ENCODE assay signal across 13 cellular contexts in genomic region chr9:33295571-33295970, GRCh38. TPM values are rescaled to one million over a fixed set of nuclear protein-coding genes. Genes with fewer than 3 reads are reported as not detected.
DNase-seq lines count a peak whose midpoint lies in the region; ATAC-seq, FAIRE-seq and TF ChIP-seq lines count a peak whose summit lies in the region.
"Had no signal": no experiment of that assay in that cellular context is flagged by ENCODE, and none has a peak within 500 bp of the region (broad histone marks: within the 10 kb centered on the region; RNA-seq: fewer than 3 reads in every experiment).

No MANE protein-coding gene starts in this region.

- H3K36me3 Mint-ChIP-seq in CD4-positive, alpha-beta memory T cell, result peaks cover 48 to 89% of the 10 kb centered on the region in 2 donors
- H3K36me3 Mint-ChIP-seq in T-helper 1 cell treated with Interleukin-12 subunit alpha and Interleukin-12 subunit beta and Interleukin-4 antibody, amounts not matched to agents 30 μg/mL and 1 μg/mL, for 36 hours (ENCODE audit: low read depth), result peaks cover 63% of the 10 kb centered on the region

- no peak for TF ChIP-seq POLR2A in vagina (IDR thresholded peaks at IDR 0.05)

- FAIRE-seq in HTR-8/SVneo (lab: Jason Lieb, UNC), result no peak

- peaks cover 96% of the 10 kb centered on the region for H3K4me1 ChIP-seq in CD4-positive, alpha-beta memory T cell (ENCODE audit: insufficient read depth, low read length)
- peaks cover 76% of the 10 kb centered on the region for H3K4me1 ChIP-seq in vagina

- H3K9me3 ChIP-seq in CD4-positive, alpha-beta memory T cell (ENCODE audit: control insufficient read depth in 1 of 2, low read length in 2 of 2), result no peaks in the 10 kb centered on the region
- no peaks in the 10 kb centered on the region for H3K9me3 ChIP-seq in vagina

- POLR2A ChIA-PET in CD4-positive, alpha-beta memory T cell (lab: Charles Lee; ENCODE audit: partially characterized antibody), result no interaction called here

- no peak for DNase-seq in CD4-positive, alpha-beta memory T cell
- no peak for DNase-seq in vagina (ENCODE audit: extremely low spot score in 2 of 2)
- no peak for DNase-seq in NCI-H2107 (lab: John Stamatoyannopoulos, UW)
- no peak for DNase-seq in NCI-H1105 (lab: John Stamatoyannopoulos, UW)
- DNase-seq in HTR-8/SVneo (ENCODE audit: insufficient read length, low spot score), result no peak
- DNase-seq: effector memory CD4-positive, alpha-beta T cell; H9; NCI-H1105 treated with DMSO at 0.1 percent for 48 hours; nucleus accumbens; SHP77 treated with DMSO at 0.1 percent for 48 hours had no signal

- no peak for TF ChIP-seq CTCF in vagina (IDR thresholded peaks at IDR 0.05)

- CTCF ChIA-PET in CD4-positive, alpha-beta memory T cell (lab: Charles Lee; ENCODE audit: partially characterized antibody), result no interaction called here

- H3K36me3 ChIP-seq in CD4-positive, alpha-beta memory T cell (ENCODE audit: insufficient read depth, low read length), result peaks cover 48% of the 10 kb centered on the region
- H3K36me3 ChIP-seq in vagina, result peaks cover 0 to 51% of the 10 kb centered on the region in 2 donors

- no peaks in the 10 kb centered on the region for H3K27me3 Mint-ChIP-seq in CD4-positive, alpha-beta memory T cell
- no peaks in the 10 kb centered on the region for H3K27me3 Mint-ChIP-seq in T-helper 1 cell treated with Interleukin-12 subunit alpha and Interleukin-12 subunit beta and Interleukin-4 antibody, amounts not matched to agents 30 μg/mL and 1 μg/mL, for 36 hours (ENCODE audit: low read depth)

- H3K27me3 ChIP-seq in CD4-positive, alpha-beta memory T cell (ENCODE audit: insufficient read depth, low read length), result no peaks in the 10 kb centered on the region
- H3K27me3 ChIP-seq in vagina, result no peaks in the 10 kb centered on the region

- ATAC-seq in GM18868 (IDR thresholded peaks at IDR 0.05; ENCODE audit: unreplicated experiment) (peak; percentile 49), HG02870 (IDR thresholded peaks at IDR 0.05; ENCODE audit: unreplicated experiment) (peak; percentile 34)

- H3K9me3 Mint-ChIP-seq in CD4-positive, alpha-beta memory T cell, result peaks cover 0 to 4% (median 0%) of the 10 kb centered on the region in 8 donors
- no peaks in the 10 kb centered on the region for H3K9me3 Mint-ChIP-seq in T-helper 1 cell treated with Interleukin-12 subunit alpha and Interleukin-12 subunit beta and Interleukin-4 antibody, amounts not matched to agents 30 μg/mL and 1 μg/mL, for 36 hours

- peak overlapping the region in 6 of 8 donors; percentile 29 to 69 (median 34) for H3K4me3 Mint-ChIP-seq in CD4-positive, alpha-beta memory T cell
- H3K4me3 Mint-ChIP-seq in T-helper 1 cell treated with Interleukin-12 subunit alpha and Interleukin-12 subunit beta and Interleukin-4 antibody, amounts not matched to agents 30 μg/mL and 1 μg/mL, for 36 hours, result peak overlapping the region; percentile 1
- H3K4me3 Mint-ChIP-seq: H9 had no signal

- peaks cover 62 to 96% (median 82%) of the 10 kb centered on the region in 4 donors for H3K4me1 Mint-ChIP-seq in CD4-positive, alpha-beta memory T cell
- H3K4me1 Mint-ChIP-seq in T-helper 1 cell treated with Interleukin-12 subunit alpha and Interleukin-12 subunit beta and Interleukin-4 antibody, amounts not matched to agents 30 μg/mL and 1 μg/mL, for 36 hours (ENCODE audit: low read depth), result peaks cover 63% of the 10 kb centered on the region

- intact Hi-C loops in CD4-positive, alpha-beta memory T cell (cut with micrococcal nuclease), result no loop called here
- intact Hi-C loops in vagina (cut with DNase I), result no loop called here

- no peak overlapping the region for H3K27ac ChIP-seq in CD4-positive, alpha-beta memory T cell (ENCODE audit: low read depth, low read length)
- H3K27ac ChIP-seq in vagina, result no peak overlapping the region

- H3K4me3 ChIP-seq in CD4-positive, alpha-beta memory T cell (ENCODE audit: low read length in 2 of 2), result no peak overlapping the region
- H3K4me3 ChIP-seq in vagina, result no peak overlapping the region

- H3K27ac Mint-ChIP-seq in CD4-positive, alpha-beta memory T cell, result peak overlapping the region in 4 of 7 donors; percentile 47 to 81 (median 68)
- peak overlapping the region; percentile 49 for H3K27ac Mint-ChIP-seq in T-helper 1 cell treated with Interleukin-12 subunit alpha and Interleukin-12 subunit beta and Interleukin-4 antibody, amounts not matched to agents 30 μg/mL and 1 μg/mL, for 36 hours

RNA-seq across cellular contexts. Expression of gene NFX1, which starts 5.3 kb away (rescaled TPM):
- 10 to 100 TPM; 63.7 to 64.7 TPM for total RNA-seq in CD4-positive, alpha-beta memory T cell
- 10 to 100 TPM; 21.2 to 45.0 TPM for polyA plus RNA-seq in CD4-positive, alpha-beta memory T cell
- total RNA-seq in vagina, result 34.1 TPM

RNA-seq across cellular contexts. Expression of gene CHMP5, which starts 30.7 kb away (rescaled TPM):
- total RNA-seq in CD4-positive, alpha-beta memory T cell, result 10 to 100 TPM; 32.3 to 35.0 TPM
- polyA plus RNA-seq in CD4-positive, alpha-beta memory T cell, result 10 to 100 TPM; 44.3 to 59.9 TPM
- 41.5 TPM for total RNA-seq in vagina

RNA-seq across cellular contexts. Expression of gene BAG1, which starts 31.1 kb away (rescaled TPM):
- total RNA-seq in CD4-positive, alpha-beta memory T cell, result 10 to 100 TPM; 53.5 to 56.3 TPM
- polyA plus RNA-seq in CD4-positive, alpha-beta memory T cell, result 10 to 100 TPM; 70.9 to 84.9 TPM
- 127 TPM for total RNA-seq in vagina

RNA-seq across cellular contexts. Expression of gene SPINK4, which starts 55.6 kb away (rescaled TPM):
- not detected for total RNA-seq in CD4-positive, alpha-beta memory T cell
- not detected for polyA plus RNA-seq in CD4-positive, alpha-beta memory T cell
- total RNA-seq in vagina, result not detected
- total RNA-seq: H9 had no signal
